Comparison of ENCODE assay signal across 8 cellular contexts in genomic region chr1:16888806-16889178, GRCh38. TPM values are rescaled to one million over a fixed set of nuclear protein-coding genes. Genes with fewer than 3 reads are reported as not detected.
A peak's percentile ranks its signal among the peaks of the same experiment; 100 is the strongest.
DNase-seq lines count a peak whose midpoint lies in the region; ATAC-seq and TF ChIP-seq lines count a peak whose summit lies in the region.

No MANE protein-coding gene starts in this region.

- H3K27me3 Mint-ChIP-seq in T-helper 17 cell = peaks cover 43% of the 10 kb centered on the region

- DNase-seq in DMS79 (lab: John Stamatoyannopoulos, UW) (peak; percentile 54), T-helper 17 cell (no peak), foreskin keratinocyte (no peak), pons (ENCODE audit: low spot score) (peak; percentile 62), epidermal melanocyte (ENCODE audit: insufficient read length, low spot score) (no peak)
- DNase-seq in stimulated activated CD4-positive, alpha-beta T cell treated with anti-CD3 and anti-CD28 coated beads, Interleukin-2, amount 100 ng/mL, for 48 hours = no peak

- H3K4me1 Mint-ChIP-seq in T-helper 17 cell = peaks cover 21% of the 10 kb centered on the region

- H3K27ac Mint-ChIP-seq in T-helper 17 cell = peak overlapping the region; percentile 94

- peak overlapping the region; percentile 95 for H3K4me3 Mint-ChIP-seq in T-helper 17 cell

- H3K27me3 ChIP-seq in foreskin keratinocyte = peaks cover under 1% of the 10 kb centered on the region

- H3K27ac ChIP-seq in foreskin keratinocyte = peak overlapping the region; percentile 65

- TF ChIP-seq CTCF in foreskin keratinocyte (conservative IDR thresholded peaks at IDR 0.05) = no peak

- peaks cover 8% of the 10 kb centered on the region for H3K36me3 Mint-ChIP-seq in T-helper 17 cell (ENCODE audit: low read depth)

- ATAC-seq in T-helper 17 cell = no peak
- ATAC-seq in foreskin keratinocyte = peak; percentile 17
- no peak for ATAC-seq in GM21515 (IDR thresholded peaks at IDR 0.05; ENCODE audit: unreplicated experiment)
- ATAC-seq in HG02885 (IDR thresholded peaks at IDR 0.05; ENCODE audit: poor library complexity, unreplicated experiment) = no peak

- H3K4me1 ChIP-seq in foreskin keratinocyte = no peaks in the 10 kb centered on the region

- H3K9me3 ChIP-seq in T-helper 17 cell (ENCODE audit: control insufficient read depth, low read length, poor library complexity, severe bottlenecking) = no peaks in the 10 kb centered on the region

RNA-seq across cellular contexts. Expression of gene RNU1-2, which starts 7.0 kb away (rescaled TPM):
- total RNA-seq in T-helper 17 cell = 1,000 to 10,000 TPM; 3,182 to 3,922 TPM
- total RNA-seq in foreskin keratinocyte = 2,556 and 4,441 TPM in 2 replicates
- not detected in 2 replicates for polyA plus RNA-seq in foreskin keratinocyte

RNA-seq across cellular contexts. Expression of gene CROCC, which starts 32.9 kb away (rescaled TPM):
- total RNA-seq in T-helper 17 cell (10 to 100 TPM; 52.4 to 55.9 TPM), foreskin keratinocyte (17.1 and 17.2 TPM in 2 replicates)
- polyA plus RNA-seq in foreskin keratinocyte = 8.1 and 8.8 TPM in 2 replicates

Comparison
In these comparisons a context has a peak if more than half of its experiments do, and no peak if none do; other contexts are left out.
1. DNase-seq: peak in DMS79 (single experiment) and pons (single experiment); none in T-helper 17 cell (0 of 3), foreskin keratinocyte (0 of 2), epidermal melanocyte (single experiment) and stimulated activated CD4-positive, alpha-beta T cell treated with anti-CD3 and anti-CD28 coated beads, Interleukin-2, amount 100 ng/mL, for 48 hours (0 of 2).